In genomic region chr17:38701504-38702165, GRCh38 we compare ENCODE assay signal across 1 cellular context.
TF ChIP-seq lines count a peak whose summit lies in the region.

No MANE protein-coding gene starts in this region.

TF ChIP-seq in HepG2, 621 proteins besides CTCF, POLR2A, EP300 and RAD21 (continued from another document and continues in another):
- TF ChIP-seq ZNF142 (CRISPR knock-in tag; IDR thresholded peaks at IDR 0.05) (no peak), U2AF2 (IDR thresholded peaks at IDR 0.05; ENCODE audit: low read depth, low read length) (0 out of 2 replicates have a peak, but pooled peaks have one; percentile 38), ZNF143 (CRISPR knock-in tag; IDR thresholded peaks at IDR 0.05) (no peak; the same call in 1 of the 2 replicates), RNF2 (conservative IDR thresholded peaks at IDR 0.05; ENCODE audit: low read depth) (no peak), NFIC (IDR thresholded peaks at IDR 0.05; ENCODE audit: low read length) (no peak), RBM22 (optimal IDR thresholded peaks at IDR 0.05; ENCODE audit: low read length) (no peak), KLF13 (CRISPR knock-in tag; IDR thresholded peaks at IDR 0.05) (no peak), KLF6 (CRISPR knock-in tag; IDR thresholded peaks at IDR 0.05) (no peak), DDIT3 (CRISPR knock-in tag; IDR thresholded peaks at IDR 0.05) (no peak), SOX6 (IDR thresholded peaks at IDR 0.05) (no peak), SOX6 (CRISPR knock-in tag; IDR thresholded peaks at IDR 0.05) (no peak; the same call in 1 of the 2 replicates), ZNF260 (CRISPR knock-in tag; IDR thresholded peaks at IDR 0.05; ENCODE audit: borderline replicate concordance, low read depth) (no peak), NCOA5 (CRISPR knock-in tag; IDR thresholded peaks at IDR 0.05) (no peak), ZNF7 (CRISPR knock-in tag; IDR thresholded peaks at IDR 0.05) (no peak), ZNF746 (CRISPR knock-in tag; IDR thresholded peaks at IDR 0.05) (no peak), ZBTB7A (CRISPR knock-in tag; IDR thresholded peaks at IDR 0.05) (0 out of 2 replicates have a peak, but pooled peaks have one; percentile 73), RNF219 (CRISPR knock-in tag; IDR thresholded peaks at IDR 0.05) (no peak; the same call in 1 of the 2 replicates), HNRNPH1 (optimal IDR thresholded peaks at IDR 0.05; ENCODE audit: low read depth, low read length) (peak; percentile 33), ZBTB4 (CRISPR knock-in tag; IDR thresholded peaks at IDR 0.05; ENCODE audit: borderline replicate concordance) (no peak), NFKB2 (CRISPR knock-in tag; IDR thresholded peaks at IDR 0.05; ENCODE audit: borderline replicate concordance) (0 out of 2 replicates have a peak, but pooled peaks have one; percentile 9), PPARG (CRISPR knock-in tag; conservative IDR thresholded peaks at IDR 0.05) (no peak), LRRFIP1 (CRISPR knock-in tag; conservative IDR thresholded peaks at IDR 0.05) (no peak), ZNF672 (CRISPR knock-in tag; IDR thresholded peaks at IDR 0.05) (no peak), HDAC1 (CRISPR knock-in tag; IDR thresholded peaks at IDR 0.05) (0 out of 2 replicates have a peak, but pooled peaks have one; percentile 18), ARHGAP35 (CRISPR knock-in tag; IDR thresholded peaks at IDR 0.05; ENCODE audit: borderline replicate concordance) (no peak; the same call in 1 of the 2 replicates), CCDC6 (CRISPR knock-in tag; IDR thresholded peaks at IDR 0.05) (peak; percentile 60; the same call in 1 of the 2 replicates), KMT2B (CRISPR knock-in tag; IDR thresholded peaks at IDR 0.05) (0 out of 2 replicates have a peak, but pooled peaks have one; percentile 7), PHF21A (CRISPR knock-in tag; IDR thresholded peaks at IDR 0.05) (no peak), ZNF557 (CRISPR knock-in tag; IDR thresholded peaks at IDR 0.05) (no peak; the same call in 1 of the 2 replicates), ZNF841 (CRISPR knock-in tag; IDR thresholded peaks at IDR 0.05; ENCODE audit: borderline replicate concordance) (no peak), POLR2AphosphoS5 (IDR thresholded peaks at IDR 0.05; ENCODE audit: low read depth, low read length) (peak; percentile 6; the same call in 1 of the 2 replicates), HOXA9 (CRISPR knock-in tag; IDR thresholded peaks at IDR 0.05; ENCODE audit: borderline replicate concordance) (no peak), ZNF343 (CRISPR knock-in tag; IDR thresholded peaks at IDR 0.05) (peak; percentile 40; the same call in 1 of the 2 replicates), FUBP1 (CRISPR knock-in tag; IDR thresholded peaks at IDR 0.05; ENCODE audit: borderline replicate concordance) (no peak), THAP9 (CRISPR knock-in tag; IDR thresholded peaks at IDR 0.05; ENCODE audit: borderline replicate concordance) (peak; percentile 70; the same call in 1 of the 2 replicates), NRL (CRISPR knock-in tag; IDR thresholded peaks at IDR 0.05; ENCODE audit: borderline replicate concordance) (peak; percentile 65; the same call in 1 of the 2 replicates), SAFB2 (CRISPR knock-in tag; IDR thresholded peaks at IDR 0.05; ENCODE audit: borderline replicate concordance, low read depth) (0 out of 2 replicates have a peak, but pooled peaks have one; percentile 46), TEAD2 (CRISPR knock-in tag; IDR thresholded peaks at IDR 0.05) (no peak)
